In genomic region chr17:31493656-31494155, GRCh38 we compare ENCODE assay signal across 11 cellular contexts.
DNase-seq lines count a peak whose midpoint lies in the region; FAIRE-seq and TF ChIP-seq lines count a peak whose summit lies in the region.
"Had no signal": no experiment of that assay in that cellular context is flagged by ENCODE, and none has a peak within 500 bp of the region (broad histone marks: within the 10 kb centered on the region; RNA-seq: fewer than 3 reads in every experiment).

No MANE protein-coding gene starts in this region.

- H3K9me3 ChIP-seq in Karpas-422 (ENCODE audit: low read length), result no peaks in the 10 kb centered on the region
- no peaks in the 10 kb centered on the region for H3K9me3 ChIP-seq in colonic mucosa
- no peaks in the 10 kb centered on the region for H3K9me3 ChIP-seq in neuronal stem cell (replicated peaks in 1 of 2; ENCODE audit: control insufficient read depth in 2 of 2, insufficient read depth in 1 of 2, low read depth in 1 of 2, low read length in 2 of 2)
- no peaks in the 10 kb centered on the region for H3K9me3 ChIP-seq in uterus
- H3K9me3 ChIP-seq: HAP-1 had no signal

- H3K36me3 ChIP-seq in Karpas-422 (ENCODE audit: insufficient read depth, low read length) (no peaks in the 10 kb centered on the region), colonic mucosa (no peaks in the 10 kb centered on the region), neuronal stem cell (replicated peaks in 1 of 2; ENCODE audit: control insufficient read depth in 2 of 2, insufficient read depth in 2 of 2, low read length in 2 of 2) (no peaks in the 10 kb centered on the region), uterus (no peaks in the 10 kb centered on the region)
- H3K36me3 ChIP-seq: HAP-1 had no signal

- H4K8ac ChIP-seq in neuronal stem cell (ENCODE audit: low read depth, low read length), result no peak overlapping the region

- WGBS in neuronal stem cell (ENCODE audit: extremely low coverage in 2 of 2, insufficient read length in 2 of 2, insufficient replicate concordance in 1 of 2), 2 donors, result no CpG with 5 or more reads among the region's 9 CpGs

- no peak overlapping the region for H3K14ac ChIP-seq in neuronal stem cell (ENCODE audit: low read length)

- H3K27me3 ChIP-seq in Karpas-422 (ENCODE audit: low read length) (no peaks in the 10 kb centered on the region), colonic mucosa (no peaks in the 10 kb centered on the region), neuronal stem cell (ENCODE audit: control insufficient read depth in 3 of 3, insufficient read depth in 3 of 3, low read depth in 1 of 3, low read length in 3 of 3) (peaks cover 0 to 74% (median 8%) of the 10 kb centered on the region in 3 experiments), uterus (no peaks in the 10 kb centered on the region)

- H3K4me2 ChIP-seq in Karpas-422 (ENCODE audit: low read depth, low read length, poor library complexity, severe bottlenecking) (peak overlapping the region; percentile 47), neuronal stem cell (ENCODE audit: insufficient read depth, low read length, poor library complexity, severe bottlenecking) (no peak overlapping the region)

- peak overlapping the region; percentile 9; the same call in 1 of the 2 replicates for H3K4me3 ChIP-seq in GM12864 (ENCODE audit: low read depth, low read length)
- H3K4me3 ChIP-seq in Karpas-422 (ENCODE audit: low read length), result no peak overlapping the region
- H3K4me3 ChIP-seq in colonic mucosa, result no peak overlapping the region
- H3K4me3 ChIP-seq in neuronal stem cell (ENCODE audit: low read length in 2 of 2), result no peak overlapping the region
- H3K4me3 ChIP-seq in uterus, result no peak overlapping the region
- H3K4me3 ChIP-seq: HAP-1 had no signal

- H3K4me1 ChIP-seq in Karpas-422 (ENCODE audit: low read length) (peaks cover 58% of the 10 kb centered on the region), colonic mucosa (peaks cover 34% of the 10 kb centered on the region), neuronal stem cell (ENCODE audit: control insufficient read depth in 2 of 2, insufficient read depth in 1 of 2, low read depth in 1 of 2, low read length in 2 of 2) (peaks cover 0 to 22% of the 10 kb centered on the region in 2 donors), uterus (no peaks in the 10 kb centered on the region)

- H2AFZ ChIP-seq in Karpas-422 (ENCODE audit: low read length) (no peak overlapping the region), neuronal stem cell (ENCODE audit: low read length) (no peak overlapping the region)

- no peak overlapping the region for H2BK15ac ChIP-seq in neuronal stem cell (ENCODE audit: low read length)

- DNase-seq in GM12864 (ENCODE audit: low read depth) (no peak), Karpas-422 (no peak), colonic mucosa (peak; percentile 57), neuronal stem cell (ENCODE audit: low spot score) (no peak), Ammon's horn (ENCODE audit: low spot score) (no peak), uterus (no peak), GM12892 (ENCODE audit: insufficient read length) (no peak), DMS53 (lab: John Stamatoyannopoulos, UW) (no peak)
- DNase-seq: NCI-H1436 had no signal

- H3K23ac ChIP-seq in neuronal stem cell (ENCODE audit: low read depth, low read length, poor library complexity), result no peak overlapping the region

- no peak overlapping the region for H2BK120ac ChIP-seq in neuronal stem cell (ENCODE audit: low read depth, low read length)

- TF ChIP-seq CTCF in GM12864 (IDR thresholded peaks at IDR 0.05; ENCODE audit: low read depth, low read length, missing control alignments) (no peak), colonic mucosa (IDR thresholded peaks at IDR 0.05) (no peak), uterus (IDR thresholded peaks at IDR 0.05) (no peak)

- no peaks in the 10 kb centered on the region for H3K79me2 ChIP-seq in Karpas-422 (ENCODE audit: low read length)

- H3K9ac ChIP-seq in Karpas-422 (ENCODE audit: low read length) (peak overlapping the region; percentile 2; the same call in 1 of the 2 replicates), colonic mucosa (ENCODE audit: low read depth in 2 of 2, low read length in 2 of 2) (peak overlapping the region; percentile 28 to 65), neuronal stem cell (ENCODE audit: low read depth, low read length, poor library complexity) (no peak overlapping the region)

- H2BK5ac ChIP-seq in neuronal stem cell (ENCODE audit: low read length), result no peak overlapping the region

- no peak overlapping the region for H2BK12ac ChIP-seq in neuronal stem cell (ENCODE audit: low read length)

- no peak for FAIRE-seq in GM12892 (lab: Jason Lieb, UNC)
- FAIRE-seq: TTC549 had no signal

- H2AK5ac ChIP-seq in neuronal stem cell (ENCODE audit: low read depth, low read length), result peak overlapping the region; percentile 43

- H4K91ac ChIP-seq in neuronal stem cell (ENCODE audit: low read depth, low read length, poor library complexity), result no peak overlapping the region

- H4K20me1 ChIP-seq in Karpas-422 (ENCODE audit: insufficient read depth, low read depth, low read length), result peaks cover 30% of the 10 kb centered on the region; the same call in 1 of the 2 replicates

- intact Hi-C loops in colonic mucosa (cut with DNase I) (no loop called here), uterus (cut with DNase I; ENCODE audit: low total_unique reads) (no loop called here)

- TF ChIP-seq POLR2A in uterus (IDR thresholded peaks at IDR 0.05), result no peak
- TF ChIP-seq POLR2A in GM12892 (IDR thresholded peaks at IDR 0.05; ENCODE audit: low read depth, low read length), result no peak

- peaks cover 2% of the 10 kb centered on the region for H3K79me1 ChIP-seq in neuronal stem cell (ENCODE audit: low read depth, low read length)

- H3K4ac ChIP-seq in neuronal stem cell (ENCODE audit: low read length), result no peak overlapping the region

- H3K9me2 ChIP-seq in Karpas-422 (replicated peaks; ENCODE audit: insufficient read depth, low read length), result no peaks in the 10 kb centered on the region

- H3K27ac ChIP-seq in Karpas-422 (ENCODE audit: low read length) (no peak overlapping the region), colonic mucosa (peak overlapping the region; percentile 63), neuronal stem cell (replicated peaks; ENCODE audit: low read length) (no peak overlapping the region), uterus (no peak overlapping the region)

- H3K18ac ChIP-seq in neuronal stem cell (ENCODE audit: low read length), result peak overlapping the region; percentile 22
